Comparison of ENCODE assay signal across 8 cellular contexts in the genomic region with DNA sequence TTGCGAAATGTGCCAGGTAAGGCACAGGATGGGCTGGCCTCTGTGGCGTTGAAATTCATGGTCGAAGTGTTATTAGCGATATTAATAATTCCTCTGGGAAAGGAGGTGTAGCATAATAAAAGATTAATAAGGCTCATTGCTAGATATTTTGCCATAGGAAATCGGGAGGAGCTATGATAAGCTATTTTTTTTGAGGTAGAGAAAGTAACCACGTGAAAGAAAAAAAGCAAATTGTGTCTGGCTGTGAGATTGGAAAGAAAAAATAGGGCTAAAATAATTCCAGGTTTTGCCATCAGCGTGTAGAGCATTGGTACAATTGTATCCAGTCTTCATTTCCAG. TPM values are rescaled to one million over a fixed set of nuclear protein-coding genes. Genes with fewer than 3 reads are reported as not detected.
A peak's percentile ranks its signal among the peaks of the same experiment; 100 is the strongest.
DNase-seq lines count a peak whose midpoint lies in the region; ATAC-seq and TF ChIP-seq lines count a peak whose summit lies in the region.

No MANE protein-coding gene starts in this region.

- no peaks in the 10 kb centered on the region for H3K79me1 ChIP-seq in H9 (ENCODE audit: insufficient read depth, low read depth, low read length, poor library complexity, severe bottlenecking)

- peak overlapping the region; percentile 77 to 93 for H3K4me3 Mint-ChIP-seq in H9
- H3K4me3 Mint-ChIP-seq in activated B cell treated with CpG ODN at 0.5 μM for 24 hours: peak overlapping the region; percentile 81

- no peak overlapping the region for H4K8ac ChIP-seq in H9 (replicated peaks; ENCODE audit: insufficient read length, low read depth, low read length)

- no peak overlapping the region for H2BK20ac ChIP-seq in H9 (ENCODE audit: low read depth, low read length, poor library complexity, severe bottlenecking)

- H3K18ac ChIP-seq in H9 (ENCODE audit: insufficient read length, low read depth, low read length): no peak overlapping the region

- DNase-seq in H9: no peak
- DNase-seq in activated B cell treated with CpG ODN at 0.5 μM for 24 hours: no peak
- DNase-seq in right cardiac atrium: no peak
- no peak for DNase-seq in occipital lobe (lab: John Stamatoyannopoulos, UW)
- no peak for DNase-seq in AML-193 (lab: John Stamatoyannopoulos, UW)

- peak overlapping the region; percentile 93 for H3K4me2 ChIP-seq in H9 (ENCODE audit: insufficient read depth, insufficient read length, low read length)
- H3K4me2 ChIP-seq in skeletal muscle satellite cell (ENCODE audit: low read length): peak overlapping the region; percentile 81

- CTCF ChIA-PET in activated B cell treated with CpG ODN at 0.5 μM for 24 hours (lab: Charles Lee): no interaction called here

- ATAC-seq in activated B cell treated with CpG ODN at 0.5 μM for 24 hours (ENCODE audit: low read depth): no peak
- no peak for ATAC-seq in right cardiac atrium
- ATAC-seq in GM18907 (IDR thresholded peaks at IDR 0.05; ENCODE audit: unreplicated experiment): no peak
- ATAC-seq in HG02763 (IDR thresholded peaks at IDR 0.05; ENCODE audit: unreplicated experiment): no peak

- H2BK5ac ChIP-seq in H9 (ENCODE audit: insufficient read length, low read length): no peak overlapping the region

- no peak overlapping the region for H4K91ac ChIP-seq in H9 (ENCODE audit: insufficient read length, low read depth, low read length)

- H3T11ph ChIP-seq in H9 (ENCODE audit: low read length): no peak overlapping the region

- no peak overlapping the region for H2AFZ ChIP-seq in H9 (ENCODE audit: low read length)

- no peak overlapping the region for H4K5ac ChIP-seq in H9 (ENCODE audit: insufficient read length, low read depth, low read length)

- no peak overlapping the region for H3K23ac ChIP-seq in H9 (ENCODE audit: insufficient read length, low read depth, low read length)

- no peaks in the 10 kb centered on the region; the same call in 1 of the 2 replicates for H3K4me1 ChIP-seq in H9 (ENCODE audit: insufficient read depth, low read length)
- H3K4me1 ChIP-seq in right cardiac atrium (ENCODE audit: control insufficient read depth, insufficient read depth, low read length): no peaks in the 10 kb centered on the region
- peaks cover 37% of the 10 kb centered on the region for H3K4me1 ChIP-seq in skeletal muscle satellite cell (ENCODE audit: control insufficient read depth, insufficient read depth, low read length)

- H2BK15ac ChIP-seq in H9 (ENCODE audit: low read depth, low read length): no peak overlapping the region

- H3K14ac ChIP-seq in H9 (ENCODE audit: insufficient read depth, low read length): no peak overlapping the region

- peak overlapping the region; percentile 42 for H3K9ac ChIP-seq in H9 (ENCODE audit: extremely low read depth, insufficient read length, low read length)
- peak overlapping the region; percentile 97 for H3K9ac ChIP-seq in skeletal muscle satellite cell (ENCODE audit: low read depth, low read length)

- H3K9me3 Mint-ChIP-seq in H9 (peaks cover 2 to 5% of the 10 kb centered on the region in 2 experiments; a peak in 3 of 5 replicates), activated B cell treated with CpG ODN at 0.5 μM for 24 hours (no peaks in the 10 kb centered on the region)

- H2BK12ac ChIP-seq in H9 (ENCODE audit: insufficient read length, low read depth, low read length): no peak overlapping the region

- peak overlapping the region; percentile 98 for H3K4me3 ChIP-seq in right cardiac atrium (ENCODE audit: low read length)
- H3K4me3 ChIP-seq in skeletal muscle satellite cell (ENCODE audit: low read length): peak overlapping the region; percentile 79

- H3K27ac Mint-ChIP-seq in H9 (no peak overlapping the region), activated B cell treated with CpG ODN at 0.5 μM for 24 hours (peak overlapping the region; percentile 57)

- peaks cover 46% of the 10 kb centered on the region for H3K27me3 Mint-ChIP-seq in H9 (ENCODE audit: low read depth)
- H3K27me3 Mint-ChIP-seq in activated B cell treated with CpG ODN at 0.5 μM for 24 hours: peaks cover 4% of the 10 kb centered on the region

- H3K79me2 ChIP-seq in H9 (ENCODE audit: insufficient read depth, low read length): no peaks in the 10 kb centered on the region; the same call in 1 of the 2 replicates

- TF ChIP-seq CTCF in H9 (conservative IDR thresholded peaks at IDR 0.05) (no peak), activated B cell treated with CpG ODN at 0.5 μM for 24 hours (IDR thresholded peaks at IDR 0.05) (no peak)

- no CpG with 5 or more reads among the region's 7 CpGs for WGBS in H9 (ENCODE audit: extremely low coverage, insufficient read length, low lambda C conversion rate)
- 1% methylated on average over 7 of the region's 7 CpGs for WGBS in right cardiac atrium

- H3K36me3 ChIP-seq in skeletal muscle satellite cell (ENCODE audit: insufficient read depth, low read length): no peaks in the 10 kb centered on the region

- peaks cover 23 to 27% of the 10 kb centered on the region in 2 experiments for H3K4me1 Mint-ChIP-seq in H9
- H3K4me1 Mint-ChIP-seq in activated B cell treated with CpG ODN at 0.5 μM for 24 hours: peaks cover 25% of the 10 kb centered on the region

- POLR2A ChIA-PET in activated B cell treated with CpG ODN at 0.5 μM for 24 hours (lab: Charles Lee): interaction anchor here (0.6 kb wide), 1 partner anchor 953 kb away, joined by 7 read pairs; no protein-coding TSS in a partner anchor

- H3K27ac ChIP-seq in H9 (ENCODE audit: insufficient read length, low read depth, low read length) (no peak overlapping the region), right cardiac atrium (ENCODE audit: low read length) (no peak overlapping the region)

- H3K36me3 Mint-ChIP-seq in H9 (ENCODE audit: insufficient read depth in 1 of 3, low read depth in 3 of 3) (peaks cover 3 to 7% (median 4%) of the 10 kb centered on the region in 3 experiments; a peak in 5 of 7 replicates), activated B cell treated with CpG ODN at 0.5 μM for 24 hours (ENCODE audit: low read depth) (peaks cover 3% of the 10 kb centered on the region)

- H4K20me1 ChIP-seq in H9 (ENCODE audit: control insufficient read depth, insufficient read depth, insufficient read length): no peaks in the 10 kb centered on the region

- H3K9me3 ChIP-seq in H9 (ENCODE audit: control insufficient read depth, low read depth, low read length) (no peaks in the 10 kb centered on the region), right cardiac atrium (ENCODE audit: control insufficient read depth, low read length) (no peaks in the 10 kb centered on the region), skeletal muscle satellite cell (replicated peaks; ENCODE audit: low read length) (no peaks in the 10 kb centered on the region)

- no peak overlapping the region for H3K4ac ChIP-seq in H9 (ENCODE audit: low read depth, low read length)

- H3K27me3 ChIP-seq in H9 (ENCODE audit: insufficient read depth, low read length) (no peaks in the 10 kb centered on the region; the same call in 1 of the 2 replicates), right cardiac atrium (ENCODE audit: control insufficient read depth, insufficient read depth) (no peaks in the 10 kb centered on the region), skeletal muscle satellite cell (ENCODE audit: control insufficient read depth, insufficient read depth, low read length) (no peaks in the 10 kb centered on the region)

- H2BK120ac ChIP-seq in H9 (ENCODE audit: low read depth, low read length, poor library complexity, severe bottlenecking): no peak overlapping the region

- intact Hi-C loops in activated B cell treated with CpG ODN at 0.5 μM for 24 hours (cut with micrococcal nuclease) (loop anchor here (5.0 to 10.0 kb wide), 4 partner anchors 482 to 1105 kb away; a partner anchor contains a TSS), right cardiac atrium (cut with DNase I) (loop anchor here in 2 of 4 donors (5.0 kb wide), 2 partner anchors 260 to 265 kb away; no protein-coding TSS in a partner anchor)

- H2AK5ac ChIP-seq in H9 (ENCODE audit: insufficient read length, low read length): no peak overlapping the region

- no peak overlapping the region for H3K56ac ChIP-seq in H9 (ENCODE audit: insufficient read length, low read depth, low read length)

- H3K23me2 ChIP-seq in H9 (ENCODE audit: insufficient read length, low read depth, low read length, poor library complexity, severe bottlenecking): peaks cover 11% of the 10 kb centered on the region

RNA-seq across cellular contexts. Expression of a gene that starts 1.0 kb away (rescaled TPM):
- total RNA-seq in H9 (2021) (7.3 and 9.3 TPM in 2 replicates), activated B cell treated with CpG ODN at 0.5 μM for 24 hours (15.5 and 17.2 TPM in 2 replicates), right cardiac atrium (10 to 100 TPM; 11.3 to 20.8 (median 11.8) TPM), occipital lobe (151 TPM)
- 3.1 TPM for polyA plus RNA-seq in right cardiac atrium
- 17.5 and 22.1 TPM in 2 replicates for total RNA-seq in skeletal muscle satellite cell (2012; rRNA removed)
